1 cellular context compared by ENCODE assay signal in genomic region chr2:73832905-73833304, GRCh38.
TF ChIP-seq lines count a peak whose summit lies in the region.

No MANE protein-coding gene starts in this region.

TF ChIP-seq in K562, 482 proteins besides CTCF, POLR2A, EP300 and RAD21 (continued from another document):
- TF ChIP-seq RREB1 (CRISPR knock-in tag; IDR thresholded peaks at IDR 0.05) (no peak), DIDO1 (tag; IDR thresholded peaks at IDR 0.05; ENCODE audit: low read depth) (no peak), SIN3A (IDR thresholded peaks at IDR 0.05; ENCODE audit: borderline replicate concordance in 2 of 2, control insufficient read depth in 1 of 2, low read depth in 2 of 2, low read length in 2 of 2) (no peak), HMGN3 (IDR thresholded peaks at IDR 0.05; ENCODE audit: borderline replicate concordance, extremely low read depth, insufficient read length, low read depth, low read length) (no peak), NFIC (IDR thresholded peaks at IDR 0.05) (no peak), FIP1L1 (IDR thresholded peaks at IDR 0.05; ENCODE audit: low read depth, low read length, poor library complexity, severe bottlenecking) (no peak), NR2C2 (CRISPR knock-in tag; IDR thresholded peaks at IDR 0.05) (no peak), NR2C2 (tag; IDR thresholded peaks at IDR 0.05) (0 out of 2 replicates have a peak, but pooled peaks have one; percentile 22), HDAC1 (IDR thresholded peaks at IDR 0.05) (no peak), SAFB2 (IDR thresholded peaks at IDR 0.05; ENCODE audit: borderline replicate concordance, low read depth, low read length, severe bottlenecking) (no peak), KLF16 (IDR thresholded peaks at IDR 0.05) (no peak), NFYB (IDR thresholded peaks at IDR 0.05; ENCODE audit: extremely low read depth, insufficient read length) (peak; percentile 13), U2AF1 (optimal IDR thresholded peaks at IDR 0.05; ENCODE audit: low read depth, low read length) (no peak), SRF (CRISPR knock-in tag; IDR thresholded peaks at IDR 0.05) (peak; percentile 94 to 99), PML (IDR thresholded peaks at IDR 0.05; ENCODE audit: low read length) (peak; percentile 40; the same call in 1 of the 2 replicates), U2AF2 (optimal IDR thresholded peaks at IDR 0.05; ENCODE audit: low read depth, low read length) (no peak)
- TF ChIP-seq, protein P1, sequence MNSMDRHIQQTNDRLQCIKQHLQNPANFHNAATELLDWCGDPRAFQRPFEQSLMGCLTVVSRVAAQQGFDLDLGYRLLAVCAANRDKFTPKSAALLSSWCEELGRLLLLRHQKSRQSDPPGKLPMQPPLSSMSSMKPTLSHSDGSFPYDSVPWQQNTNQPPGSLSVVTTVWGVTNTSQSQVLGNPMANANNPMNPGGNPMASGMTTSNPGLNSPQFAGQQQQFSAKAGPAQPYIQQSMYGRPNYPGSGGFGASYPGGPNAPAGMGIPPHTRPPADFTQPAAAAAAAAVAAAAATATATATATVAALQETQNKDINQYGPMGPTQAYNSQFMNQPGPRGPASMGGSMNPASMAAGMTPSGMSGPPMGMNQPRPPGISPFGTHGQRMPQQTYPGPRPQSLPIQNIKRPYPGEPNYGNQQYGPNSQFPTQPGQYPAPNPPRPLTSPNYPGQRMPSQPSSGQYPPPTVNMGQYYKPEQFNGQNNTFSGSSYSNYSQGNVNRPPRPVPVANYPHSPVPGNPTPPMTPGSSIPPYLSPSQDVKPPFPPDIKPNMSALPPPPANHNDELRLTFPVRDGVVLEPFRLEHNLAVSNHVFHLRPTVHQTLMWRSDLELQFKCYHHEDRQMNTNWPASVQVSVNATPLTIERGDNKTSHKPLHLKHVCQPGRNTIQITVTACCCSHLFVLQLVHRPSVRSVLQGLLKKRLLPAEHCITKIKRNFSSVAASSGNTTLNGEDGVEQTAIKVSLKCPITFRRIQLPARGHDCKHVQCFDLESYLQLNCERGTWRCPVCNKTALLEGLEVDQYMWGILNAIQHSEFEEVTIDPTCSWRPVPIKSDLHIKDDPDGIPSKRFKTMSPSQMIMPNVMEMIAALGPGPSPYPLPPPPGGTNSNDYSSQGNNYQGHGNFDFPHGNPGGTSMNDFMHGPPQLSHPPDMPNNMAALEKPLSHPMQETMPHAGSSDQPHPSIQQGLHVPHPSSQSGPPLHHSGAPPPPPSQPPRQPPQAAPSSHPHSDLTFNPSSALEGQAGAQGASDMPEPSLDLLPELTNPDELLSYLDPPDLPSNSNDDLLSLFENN (IDR thresholded peaks at IDR 0.05; ENCODE audit: low read depth in 2 of 2, low read length in 2 of 2): no peak
- TF ChIP-seq, protein P2, sequence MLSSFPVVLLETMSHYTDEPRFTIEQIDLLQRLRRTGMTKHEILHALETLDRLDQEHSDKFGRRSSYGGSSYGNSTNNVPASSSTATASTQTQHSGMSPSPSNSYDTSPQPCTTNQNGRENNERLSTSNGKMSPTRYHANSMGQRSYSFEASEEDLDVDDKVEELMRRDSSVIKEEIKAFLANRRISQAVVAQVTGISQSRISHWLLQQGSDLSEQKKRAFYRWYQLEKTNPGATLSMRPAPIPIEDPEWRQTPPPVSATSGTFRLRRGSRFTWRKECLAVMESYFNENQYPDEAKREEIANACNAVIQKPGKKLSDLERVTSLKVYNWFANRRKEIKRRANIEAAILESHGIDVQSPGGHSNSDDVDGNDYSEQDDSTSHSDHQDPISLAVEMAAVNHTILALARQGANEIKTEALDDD (IDR thresholded peaks at IDR 0.05): no peak
- TF ChIP-seq, protein P3, sequence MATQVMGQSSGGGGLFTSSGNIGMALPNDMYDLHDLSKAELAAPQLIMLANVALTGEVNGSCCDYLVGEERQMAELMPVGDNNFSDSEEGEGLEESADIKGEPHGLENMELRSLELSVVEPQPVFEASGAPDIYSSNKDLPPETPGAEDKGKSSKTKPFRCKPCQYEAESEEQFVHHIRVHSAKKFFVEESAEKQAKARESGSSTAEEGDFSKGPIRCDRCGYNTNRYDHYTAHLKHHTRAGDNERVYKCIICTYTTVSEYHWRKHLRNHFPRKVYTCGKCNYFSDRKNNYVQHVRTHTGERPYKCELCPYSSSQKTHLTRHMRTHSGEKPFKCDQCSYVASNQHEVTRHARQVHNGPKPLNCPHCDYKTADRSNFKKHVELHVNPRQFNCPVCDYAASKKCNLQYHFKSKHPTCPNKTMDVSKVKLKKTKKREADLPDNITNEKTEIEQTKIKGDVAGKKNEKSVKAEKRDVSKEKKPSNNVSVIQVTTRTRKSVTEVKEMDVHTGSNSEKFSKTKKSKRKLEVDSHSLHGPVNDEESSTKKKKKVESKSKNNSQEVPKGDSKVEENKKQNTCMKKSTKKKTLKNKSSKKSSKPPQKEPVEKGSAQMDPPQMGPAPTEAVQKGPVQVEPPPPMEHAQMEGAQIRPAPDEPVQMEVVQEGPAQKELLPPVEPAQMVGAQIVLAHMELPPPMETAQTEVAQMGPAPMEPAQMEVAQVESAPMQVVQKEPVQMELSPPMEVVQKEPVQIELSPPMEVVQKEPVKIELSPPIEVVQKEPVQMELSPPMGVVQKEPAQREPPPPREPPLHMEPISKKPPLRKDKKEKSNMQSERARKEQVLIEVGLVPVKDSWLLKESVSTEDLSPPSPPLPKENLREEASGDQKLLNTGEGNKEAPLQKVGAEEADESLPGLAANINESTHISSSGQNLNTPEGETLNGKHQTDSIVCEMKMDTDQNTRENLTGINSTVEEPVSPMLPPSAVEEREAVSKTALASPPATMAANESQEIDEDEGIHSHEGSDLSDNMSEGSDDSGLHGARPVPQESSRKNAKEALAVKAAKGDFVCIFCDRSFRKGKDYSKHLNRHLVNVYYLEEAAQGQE (CRISPR knock-in tag; IDR thresholded peaks at IDR 0.05; ENCODE audit: low read depth): no peak
